Comparison of ENCODE assay signal across 10 cellular contexts in the genomic region with DNA sequence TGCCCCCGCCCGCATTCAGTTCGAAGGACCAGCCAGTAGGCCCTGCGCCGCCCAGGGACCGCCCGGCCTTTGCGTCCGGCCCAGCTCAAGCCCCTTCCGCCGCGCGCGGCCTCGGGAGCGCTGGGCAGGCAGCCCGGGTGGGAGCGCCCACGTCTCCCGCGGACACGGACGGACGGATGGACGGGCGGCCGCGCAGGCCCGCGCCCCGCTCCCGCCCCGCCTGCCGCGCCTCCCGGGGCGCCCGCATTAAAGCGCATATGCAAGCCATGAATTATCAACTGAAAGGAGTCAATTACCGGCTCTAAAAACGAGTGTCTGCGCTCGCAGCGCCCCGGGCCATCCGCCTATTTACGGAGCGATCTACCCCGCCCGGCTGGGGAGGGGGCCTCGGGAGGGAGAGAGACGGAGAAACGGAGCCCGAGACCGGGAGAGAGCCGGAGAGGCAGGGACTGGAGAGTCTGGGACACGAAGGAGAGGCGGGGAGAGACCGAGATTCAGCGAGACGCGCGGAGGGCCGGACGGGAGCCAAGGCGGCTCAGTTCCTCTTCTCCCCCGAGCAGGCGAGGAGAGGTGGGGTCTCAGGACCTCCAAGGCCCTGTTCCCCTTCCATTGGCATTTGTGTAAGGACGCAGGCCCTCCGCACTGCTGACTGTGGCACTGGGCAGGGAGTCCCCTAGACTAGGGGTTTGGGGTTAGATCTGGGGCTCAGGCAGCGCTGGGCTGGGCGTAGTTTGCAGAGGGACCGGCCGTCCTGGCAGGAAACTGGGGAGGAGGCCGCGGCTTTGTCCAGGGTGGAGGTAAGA. TPM values are rescaled to one million over a fixed set of nuclear protein-coding genes. Genes with fewer than 3 reads are reported as not detected.
A peak's percentile ranks its signal among the peaks of the same experiment; 100 is the strongest.
DNase-seq lines count a peak whose midpoint lies in the region; ATAC-seq and TF ChIP-seq lines count a peak whose summit lies in the region.
"Had no signal": no experiment of that assay in that cellular context is flagged by ENCODE, and none has a peak within 500 bp of the region (broad histone marks: within the 10 kb centered on the region; RNA-seq: fewer than 3 reads in every experiment).

No MANE protein-coding gene starts in this region.

- TF ChIP-seq POLR2A in erythroblast (IDR thresholded peaks at IDR 0.05; ENCODE audit: low read length): no peak

- H3K4me2 ChIP-seq in trophoblast cell (ENCODE audit: low read length): peak overlapping the region; percentile 60

- H3K18ac ChIP-seq in trophoblast cell (ENCODE audit: low read length): no peak overlapping the region

- H3K9ac ChIP-seq in NT2/D1 (ENCODE audit: insufficient read length, low read depth) (peak overlapping the region; percentile 79), trophoblast cell (ENCODE audit: low read length) (no peak overlapping the region)

- H3K27ac ChIP-seq in CD4-positive, alpha-beta memory T cell (ENCODE audit: low read depth, low read length): no peak overlapping the region
- no peak overlapping the region for H3K27ac ChIP-seq in trophoblast cell (ENCODE audit: low read depth, low read length)

- H4K91ac ChIP-seq in trophoblast cell (ENCODE audit: low read depth, low read length): no peak overlapping the region

- no peak overlapping the region for H3K4me3 ChIP-seq in CD4-positive, alpha-beta memory T cell (ENCODE audit: low read length in 2 of 2)
- H3K4me3 ChIP-seq in NT2/D1 (ENCODE audit: insufficient read length, low read depth) (peak overlapping the region; percentile 48), trophoblast cell (ENCODE audit: low read depth, low read length) (peak overlapping the region; percentile 24)

- no peaks in the 10 kb centered on the region for H3K36me3 ChIP-seq in CD4-positive, alpha-beta memory T cell (ENCODE audit: insufficient read depth, low read length)
- no peaks in the 10 kb centered on the region for H3K36me3 ChIP-seq in NT2/D1 (ENCODE audit: insufficient read depth, insufficient read length, low read length)
- H3K36me3 ChIP-seq in trophoblast cell (ENCODE audit: control insufficient read depth in 1 of 2, insufficient read depth in 2 of 2, low read length in 2 of 2): no peaks in the 10 kb centered on the region

- DNase-seq in CD4-positive, alpha-beta memory T cell: no peak
- DNase-seq in NT2/D1 (ENCODE audit: low read depth, low spot score): peak; percentile 92
- no peak for DNase-seq in left ventricle myocardium superior
- peak; percentile 52 to 76 for DNase-seq in trophoblast cell
- no peak for DNase-seq in erythroblast (lab: John Stamatoyannopoulos, UW)
- DNase-seq in A172 (ENCODE audit: low spot score): no peak
- DNase-seq in stimulated activated CD4-positive, alpha-beta T cell treated with anti-CD3 and anti-CD28 coated beads, Interleukin-4, amount 100 ng/mL, for 4 hours: no peak
- DNase-seq: activated naive CD4-positive, alpha-beta T cell treated with anti-CD3 and anti-CD28 coated beads, Interleukin-2, amount 50 U/mL, for 16 hours; NCI-H2029 had no signal

- no peak overlapping the region for H2BK12ac ChIP-seq in trophoblast cell (ENCODE audit: low read length)

- peak; percentile 37 for ATAC-seq in left ventricle myocardium superior
- ATAC-seq in HG02870 (IDR thresholded peaks at IDR 0.05; ENCODE audit: unreplicated experiment): no peak

- peaks cover 36 to 51% of the 10 kb centered on the region in 2 donors for H3K27me3 Mint-ChIP-seq in CD4-positive, alpha-beta memory T cell

- H3K4me1 ChIP-seq in CD4-positive, alpha-beta memory T cell (ENCODE audit: insufficient read depth, low read length): peaks cover 12% of the 10 kb centered on the region
- H3K4me1 ChIP-seq in NT2/D1 (ENCODE audit: insufficient read depth, insufficient read length) (peaks cover 33% of the 10 kb centered on the region), trophoblast cell (ENCODE audit: control insufficient read depth in 1 of 2, insufficient read depth in 2 of 2, low read length in 2 of 2) (peaks cover 0 to 4% of the 10 kb centered on the region in 2 experiments)

- H3K79me1 ChIP-seq in trophoblast cell (ENCODE audit: low read length): no peaks in the 10 kb centered on the region

- H3K27me3 ChIP-seq in CD4-positive, alpha-beta memory T cell (ENCODE audit: insufficient read depth, low read length): peaks cover 6% of the 10 kb centered on the region
- H3K27me3 ChIP-seq in NT2/D1 (ENCODE audit: insufficient read depth, insufficient read length) (peaks cover 99% of the 10 kb centered on the region), trophoblast cell (ENCODE audit: insufficient read depth, low read length) (peaks cover 63% of the 10 kb centered on the region)

- no peak overlapping the region for H3K14ac ChIP-seq in trophoblast cell (ENCODE audit: low read length)

- no peaks in the 10 kb centered on the region for H3K79me2 ChIP-seq in trophoblast cell (ENCODE audit: control insufficient read depth, insufficient read depth, low read length, poor library complexity)

- H2AFZ ChIP-seq in trophoblast cell (ENCODE audit: insufficient read depth, low read length, poor library complexity): peak overlapping the region; percentile 10

- CTCF ChIA-PET in CD4-positive, alpha-beta memory T cell (lab: Charles Lee; ENCODE audit: partially characterized antibody): interaction anchor here (0.9 to 4.7 kb wide), 6 partner anchors 11 to 277 kb away, joined by 3 to 67 read pairs (median 6); no protein-coding TSS in a partner anchor

- no peaks in the 10 kb centered on the region for H3K9me3 ChIP-seq in CD4-positive, alpha-beta memory T cell (ENCODE audit: control insufficient read depth in 1 of 2, low read length in 2 of 2)
- no peaks in the 10 kb centered on the region for H3K9me3 ChIP-seq in NT2/D1 (ENCODE audit: insufficient read depth, low read length)
- H3K9me3 ChIP-seq in trophoblast cell (ENCODE audit: insufficient read depth, low read depth, low read length): peaks cover 4% of the 10 kb centered on the region

- peaks cover 12 to 39% (median 22%) of the 10 kb centered on the region in 4 donors for H3K4me1 Mint-ChIP-seq in CD4-positive, alpha-beta memory T cell

- POLR2A ChIA-PET in CD4-positive, alpha-beta memory T cell (lab: Charles Lee; ENCODE audit: partially characterized antibody): interaction anchor here (1.4 kb wide), 1 partner anchor 26 kb away, joined by 4 read pairs; no protein-coding TSS in a partner anchor

- H3K4me3 Mint-ChIP-seq in CD4-positive, alpha-beta memory T cell: peak overlapping the region in 7 of 8 donors; percentile 48 to 83 (median 69)

- peak overlapping the region in 1 of 7 donors; percentile 37 for H3K27ac Mint-ChIP-seq in CD4-positive, alpha-beta memory T cell

- H3K36me3 Mint-ChIP-seq in CD4-positive, alpha-beta memory T cell: peaks cover 0 to 4% of the 10 kb centered on the region in 2 donors

- no peak overlapping the region for H2BK5ac ChIP-seq in trophoblast cell (ENCODE audit: low read depth, low read length, poor library complexity)

- intact Hi-C loops in CD4-positive, alpha-beta memory T cell (cut with micrococcal nuclease): no loop called here
- intact Hi-C loops in left ventricle myocardium superior (cut with micrococcal nuclease): loop anchor here (5.0 kb wide), 1 partner anchor 79 kb away; no protein-coding TSS in a partner anchor

- H4K12ac ChIP-seq in trophoblast cell (ENCODE audit: low read depth, low read length): no peak overlapping the region

- H3K9me3 Mint-ChIP-seq in CD4-positive, alpha-beta memory T cell: no peaks in the 10 kb centered on the region

- no peak overlapping the region for H2BK120ac ChIP-seq in trophoblast cell (ENCODE audit: insufficient read depth, low read length, poor library complexity)

- no peak overlapping the region for H3K4ac ChIP-seq in trophoblast cell (ENCODE audit: low read depth, low read length)

- H2AK5ac ChIP-seq in trophoblast cell (ENCODE audit: low read length): no peak overlapping the region

- WGBS in trophoblast cell (ENCODE audit: extremely low coverage, insufficient coverage, insufficient read length): no CpG with 5 or more reads among the region's 76 CpGs

- H3K23ac ChIP-seq in trophoblast cell (ENCODE audit: low read length): no peak overlapping the region

- H4K8ac ChIP-seq in trophoblast cell (ENCODE audit: low read depth, low read length): no peak overlapping the region

RNA-seq across cellular contexts. Expression of a gene that starts 41.3 kb away (rescaled TPM):
- not detected for total RNA-seq in CD4-positive, alpha-beta memory T cell
- not detected for polyA plus RNA-seq in CD4-positive, alpha-beta memory T cell
- total RNA-seq in left ventricle myocardium superior: not detected
- polyA plus RNA-seq in trophoblast cell (2013): not detected in 2 replicates
- 0.89 and 1.3 TPM in 2 replicates for total RNA-seq in A172 (2014; rRNA removed; shearing (Covaris generic))

RNA-seq across cellular contexts. Expression of a gene that starts 54.2 kb away (rescaled TPM):
- 10 to 100 TPM in 1 of 2 experiments, 1 to 10 TPM in 1; 7.7 to 10.7 TPM for total RNA-seq in CD4-positive, alpha-beta memory T cell
- 1 to 10 TPM; 2.0 to 4.2 TPM for polyA plus RNA-seq in CD4-positive, alpha-beta memory T cell
- total RNA-seq in left ventricle myocardium superior: 9.8 TPM
- 2.6 and 2.7 TPM in 2 replicates for polyA plus RNA-seq in trophoblast cell (2013)
- total RNA-seq in A172 (2014; rRNA removed; shearing (Covaris generic)): not detected in 2 replicates

Comparison
In these comparisons a context has a peak if more than half of its experiments do, and no peak if none do; other contexts are left out.
1. DNase-seq: peak in NT2/D1 (single experiment) and trophoblast cell (2 of 2); none in CD4-positive, alpha-beta memory T cell (0 of 5), left ventricle myocardium superior (single experiment), erythroblast (0 of 2), A172 (single experiment) and stimulated activated CD4-positive, alpha-beta T cell treated with anti-CD3 and anti-CD28 coated beads, Interleukin-4, amount 100 ng/mL, for 4 hours (0 of 2).
2. H3K4me3 ChIP-seq: peak in NT2/D1 (single experiment) and trophoblast cell (single experiment); none in CD4-positive, alpha-beta memory T cell (0 of 2).